1 cellular context compared by ENCODE assay signal in the genomic region with DNA sequence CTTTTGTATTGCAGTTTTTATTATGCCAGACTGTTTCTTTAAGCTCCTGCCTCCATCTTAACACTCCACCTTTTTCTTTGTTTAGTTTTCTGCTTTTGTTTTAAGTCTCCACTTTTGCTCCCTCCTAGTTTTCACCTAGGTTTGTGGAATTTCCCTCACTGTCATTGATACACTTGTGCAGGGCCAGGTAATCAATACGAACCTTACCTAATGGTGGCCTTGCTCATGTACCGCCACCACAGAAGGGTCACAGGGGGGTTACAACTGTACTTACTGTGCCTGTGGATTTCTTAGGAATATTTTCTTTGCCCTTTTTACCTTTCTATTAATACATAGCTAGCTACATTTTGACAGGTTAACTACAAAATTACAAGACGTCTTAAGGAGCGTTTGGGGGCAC.
TF ChIP-seq lines count a peak whose summit lies in the region.

No MANE protein-coding gene starts in this region.

TF ChIP-seq in GM23338, 12 proteins besides CTCF, POLR2A, EP300 and RAD21:
- TF ChIP-seq, protein P1, sequence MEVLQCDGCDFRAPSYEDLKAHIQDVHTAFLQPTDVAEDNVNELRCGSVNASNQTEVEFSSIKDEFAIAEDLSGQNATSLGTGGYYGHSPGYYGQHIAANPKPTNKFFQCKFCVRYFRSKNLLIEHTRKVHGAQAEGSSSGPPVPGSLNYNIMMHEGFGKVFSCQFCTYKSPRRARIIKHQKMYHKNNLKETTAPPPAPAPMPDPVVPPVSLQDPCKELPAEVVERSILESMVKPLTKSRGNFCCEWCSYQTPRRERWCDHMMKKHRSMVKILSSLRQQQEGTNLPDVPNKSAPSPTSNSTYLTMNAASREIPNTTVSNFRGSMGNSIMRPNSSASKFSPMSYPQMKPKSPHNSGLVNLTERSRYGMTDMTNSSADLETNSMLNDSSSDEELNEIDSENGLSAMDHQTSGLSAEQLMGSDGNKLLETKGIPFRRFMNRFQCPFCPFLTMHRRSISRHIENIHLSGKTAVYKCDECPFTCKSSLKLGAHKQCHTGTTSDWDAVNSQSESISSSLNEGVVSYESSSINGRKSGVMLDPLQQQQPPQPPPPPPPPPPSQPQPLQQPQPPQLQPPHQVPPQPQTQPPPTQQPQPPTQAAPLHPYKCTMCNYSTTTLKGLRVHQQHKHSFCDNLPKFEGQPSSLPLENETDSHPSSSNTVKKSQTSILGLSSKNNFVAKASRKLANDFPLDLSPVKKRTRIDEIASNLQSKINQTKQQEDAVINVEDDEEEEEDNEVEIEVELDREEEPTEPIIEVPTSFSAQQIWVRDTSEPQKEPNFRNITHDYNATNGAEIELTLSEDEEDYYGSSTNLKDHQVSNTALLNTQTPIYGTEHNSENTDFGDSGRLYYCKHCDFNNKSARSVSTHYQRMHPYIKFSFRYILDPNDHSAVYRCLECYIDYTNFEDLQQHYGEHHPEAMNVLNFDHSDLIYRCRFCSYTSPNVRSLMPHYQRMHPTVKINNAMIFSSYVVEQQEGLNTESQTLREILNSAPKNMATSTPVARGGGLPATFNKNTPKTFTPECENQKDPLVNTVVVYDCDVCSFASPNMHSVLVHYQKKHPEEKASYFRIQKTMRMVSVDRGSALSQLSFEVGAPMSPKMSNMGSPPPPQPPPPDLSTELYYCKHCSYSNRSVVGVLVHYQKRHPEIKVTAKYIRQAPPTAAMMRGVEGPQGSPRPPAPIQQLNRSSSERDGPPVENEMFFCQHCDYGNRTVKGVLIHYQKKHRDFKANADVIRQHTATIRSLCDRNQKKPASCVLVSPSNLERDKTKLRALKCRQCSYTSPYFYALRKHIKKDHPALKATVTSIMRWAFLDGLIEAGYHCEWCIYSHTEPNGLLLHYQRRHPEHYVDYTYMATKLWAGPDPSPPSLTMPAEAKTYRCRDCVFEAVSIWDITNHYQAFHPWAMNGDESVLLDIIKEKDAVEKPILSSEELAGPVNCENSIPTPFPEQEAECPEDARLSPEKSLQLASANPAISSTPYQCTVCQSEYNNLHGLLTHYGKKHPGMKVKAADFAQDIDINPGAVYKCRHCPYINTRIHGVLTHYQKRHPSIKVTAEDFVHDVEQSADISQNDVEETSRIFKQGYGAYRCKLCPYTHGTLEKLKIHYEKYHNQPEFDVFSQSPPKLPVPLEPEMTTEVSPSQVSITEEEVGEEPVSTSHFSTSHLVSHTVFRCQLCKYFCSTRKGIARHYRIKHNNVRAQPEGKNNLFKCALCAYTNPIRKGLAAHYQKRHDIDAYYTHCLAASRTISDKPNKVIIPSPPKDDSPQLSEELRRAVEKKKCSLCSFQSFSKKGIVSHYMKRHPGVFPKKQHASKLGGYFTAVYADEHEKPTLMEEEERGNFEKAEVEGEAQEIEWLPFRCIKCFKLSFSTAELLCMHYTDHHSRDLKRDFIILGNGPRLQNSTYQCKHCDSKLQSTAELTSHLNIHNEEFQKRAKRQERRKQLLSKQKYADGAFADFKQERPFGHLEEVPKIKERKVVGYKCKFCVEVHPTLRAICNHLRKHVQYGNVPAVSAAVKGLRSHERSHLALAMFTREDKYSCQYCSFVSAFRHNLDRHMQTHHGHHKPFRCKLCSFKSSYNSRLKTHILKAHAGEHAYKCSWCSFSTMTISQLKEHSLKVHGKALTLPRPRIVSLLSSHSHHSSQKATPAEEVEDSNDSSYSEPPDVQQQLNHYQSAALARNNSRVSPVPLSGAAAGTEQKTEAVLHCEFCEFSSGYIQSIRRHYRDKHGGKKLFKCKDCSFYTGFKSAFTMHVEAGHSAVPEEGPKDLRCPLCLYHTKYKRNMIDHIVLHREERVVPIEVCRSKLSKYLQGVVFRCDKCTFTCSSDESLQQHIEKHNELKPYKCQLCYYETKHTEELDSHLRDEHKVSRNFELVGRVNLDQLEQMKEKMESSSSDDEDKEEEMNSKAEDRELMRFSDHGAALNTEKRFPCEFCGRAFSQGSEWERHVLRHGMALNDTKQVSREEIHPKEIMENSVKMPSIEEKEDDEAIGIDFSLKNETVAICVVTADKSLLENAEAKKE (CRISPR knock-in tag; IDR thresholded peaks at IDR 0.05): no peak
- TF ChIP-seq, protein P2, sequence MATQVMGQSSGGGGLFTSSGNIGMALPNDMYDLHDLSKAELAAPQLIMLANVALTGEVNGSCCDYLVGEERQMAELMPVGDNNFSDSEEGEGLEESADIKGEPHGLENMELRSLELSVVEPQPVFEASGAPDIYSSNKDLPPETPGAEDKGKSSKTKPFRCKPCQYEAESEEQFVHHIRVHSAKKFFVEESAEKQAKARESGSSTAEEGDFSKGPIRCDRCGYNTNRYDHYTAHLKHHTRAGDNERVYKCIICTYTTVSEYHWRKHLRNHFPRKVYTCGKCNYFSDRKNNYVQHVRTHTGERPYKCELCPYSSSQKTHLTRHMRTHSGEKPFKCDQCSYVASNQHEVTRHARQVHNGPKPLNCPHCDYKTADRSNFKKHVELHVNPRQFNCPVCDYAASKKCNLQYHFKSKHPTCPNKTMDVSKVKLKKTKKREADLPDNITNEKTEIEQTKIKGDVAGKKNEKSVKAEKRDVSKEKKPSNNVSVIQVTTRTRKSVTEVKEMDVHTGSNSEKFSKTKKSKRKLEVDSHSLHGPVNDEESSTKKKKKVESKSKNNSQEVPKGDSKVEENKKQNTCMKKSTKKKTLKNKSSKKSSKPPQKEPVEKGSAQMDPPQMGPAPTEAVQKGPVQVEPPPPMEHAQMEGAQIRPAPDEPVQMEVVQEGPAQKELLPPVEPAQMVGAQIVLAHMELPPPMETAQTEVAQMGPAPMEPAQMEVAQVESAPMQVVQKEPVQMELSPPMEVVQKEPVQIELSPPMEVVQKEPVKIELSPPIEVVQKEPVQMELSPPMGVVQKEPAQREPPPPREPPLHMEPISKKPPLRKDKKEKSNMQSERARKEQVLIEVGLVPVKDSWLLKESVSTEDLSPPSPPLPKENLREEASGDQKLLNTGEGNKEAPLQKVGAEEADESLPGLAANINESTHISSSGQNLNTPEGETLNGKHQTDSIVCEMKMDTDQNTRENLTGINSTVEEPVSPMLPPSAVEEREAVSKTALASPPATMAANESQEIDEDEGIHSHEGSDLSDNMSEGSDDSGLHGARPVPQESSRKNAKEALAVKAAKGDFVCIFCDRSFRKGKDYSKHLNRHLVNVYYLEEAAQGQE (IDR thresholded peaks at IDR 0.05; ENCODE audit: unreplicated experiment): no peak
- no peak for TF ChIP-seq CREB1 (CRISPR knock-in tag; IDR thresholded peaks at IDR 0.05; ENCODE audit: low read depth)
